Comparison of ENCODE assay signal across 8 cellular contexts in the genomic region with DNA sequence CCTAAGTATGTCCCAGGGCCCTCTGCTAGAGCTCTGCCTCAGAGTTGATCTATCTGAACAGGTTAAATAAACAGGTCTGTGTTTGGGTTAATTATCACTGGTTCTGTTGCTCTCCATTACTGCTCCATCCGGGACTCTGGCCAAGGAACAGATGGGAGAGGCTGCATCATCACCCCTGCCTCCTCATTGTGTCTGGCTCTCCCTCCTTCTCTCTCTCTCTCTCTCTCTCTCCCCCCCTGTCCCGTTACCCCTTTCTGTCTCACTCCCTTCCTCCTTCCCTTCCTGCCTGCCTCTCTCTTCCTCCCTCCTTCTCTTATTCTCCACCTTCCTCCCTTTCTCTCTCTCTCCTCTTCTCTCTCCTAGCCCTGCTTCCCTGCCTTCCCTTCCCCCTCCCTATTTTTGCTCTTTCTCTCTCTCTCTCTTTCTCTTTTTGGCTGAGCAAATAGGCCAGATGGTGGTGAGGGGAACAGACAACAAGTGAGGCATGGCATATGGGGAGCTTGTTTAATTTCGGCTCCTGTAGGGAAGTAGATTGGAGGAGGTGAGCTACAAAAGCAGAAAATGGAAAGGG.
DNase-seq lines count a peak whose midpoint lies in the region; ATAC-seq and TF ChIP-seq lines count a peak whose summit lies in the region.

No MANE protein-coding gene starts in this region.

- peaks cover 14 to 28% (median 23%) of the 10 kb centered on the region in 3 donors for H3K36me3 Mint-ChIP-seq in immature natural killer cell

- H3K27me3 ChIP-seq in fibroblast of lung (ENCODE audit: control insufficient read depth, insufficient read depth, low read length) (no peaks in the 10 kb centered on the region), psoas muscle (ENCODE audit: insufficient read depth in 3 of 3, low read length in 2 of 3) (no peaks in the 10 kb centered on the region)

- H2AFZ ChIP-seq in fibroblast of lung (ENCODE audit: low read length) = peak overlapping the region; percentile 42

- H3K9me3 ChIP-seq in fibroblast of lung (ENCODE audit: control insufficient read depth, insufficient read depth, low read depth, low read length) (no peaks in the 10 kb centered on the region), psoas muscle (no peaks in the 10 kb centered on the region)

- peak overlapping the region in 1 of 6 donors; percentile 37 for H3K27ac Mint-ChIP-seq in immature natural killer cell

- ATAC-seq in psoas muscle (peak in 3 of 4 donors; percentile 16 to 57 (median 41)), GM21381 (IDR thresholded peaks at IDR 0.05; ENCODE audit: unreplicated experiment) (no peak), HG02642 (IDR thresholded peaks at IDR 0.05; ENCODE audit: poor library complexity, unreplicated experiment) (no peak), GM21515 (IDR thresholded peaks at IDR 0.05; ENCODE audit: unreplicated experiment) (no peak)

- H3K9me3 Mint-ChIP-seq in immature natural killer cell = no peaks in the 10 kb centered on the region

- H3K79me2 ChIP-seq in fibroblast of lung (ENCODE audit: control insufficient read depth, insufficient read depth, low read length) = no peaks in the 10 kb centered on the region

- H3K27me3 Mint-ChIP-seq in immature natural killer cell (ENCODE audit: low read depth in 3 of 3) = peaks cover 0 to 5% (median 2%) of the 10 kb centered on the region in 3 donors

- H3K4me1 ChIP-seq in fibroblast of lung (ENCODE audit: control insufficient read depth, extremely low read depth, insufficient read depth, low read length) = peaks cover 3% of the 10 kb centered on the region
- H3K4me1 ChIP-seq in psoas muscle = peaks cover 44% of the 10 kb centered on the region

- H3K4me1 Mint-ChIP-seq in immature natural killer cell = peaks cover 0 to 14% of the 10 kb centered on the region in 2 donors

- peak overlapping the region; percentile 70 for H3K4me2 ChIP-seq in fibroblast of lung (ENCODE audit: extremely low read depth, insufficient read depth, low read length)

- H3K9ac ChIP-seq in fibroblast of lung (ENCODE audit: insufficient read depth, low read length) = no peak overlapping the region

- intact Hi-C loops in psoas muscle (cut with DNase I) = loop anchor here in 1 of 2 donors (5.0 kb wide), 1 partner anchor 61 kb away; a partner anchor contains a TSS

- H3K4me3 ChIP-seq in fibroblast of lung (replicated peaks in 1 of 4; ENCODE audit: control extremely low read depth in 1 of 4, insufficient read depth in 1 of 4, low read depth in 3 of 4, low read length in 4 of 4) (no peak overlapping the region), psoas muscle (no peak overlapping the region)

- H3K27ac ChIP-seq in fibroblast of lung (ENCODE audit: insufficient read depth, low read length) (peak overlapping the region; percentile 26), psoas muscle (peak overlapping the region; percentile 33)

- WGBS in psoas muscle, 3 donors = 11 to 37% (median 22%) methylated on average over 3 of the region's 3 CpGs

- DNase-seq in DMS53 treated with DMSO at 0.1 percent for 48 hours (lab: John Stamatoyannopoulos, UW; ENCODE audit: unreplicated experiment) (peak; percentile 6), NCI-H524 treated with DMSO at 0.1 percent for 48 hours (lab: John Stamatoyannopoulos, UW) (peak; percentile 92), fibroblast of lung (ENCODE audit: low read depth in 2 of 2) (peak; percentile 80 to 83), psoas muscle (peak; percentile 54 to 66), immature natural killer cell (no peak)

- TF ChIP-seq CTCF in fibroblast of lung (conservative IDR thresholded peaks at IDR 0.05 in 1 of 2, IDR thresholded peaks at IDR 0.05 in 1 of 2; ENCODE audit: low read depth in 1 of 2, low read length in 2 of 2) = no peak
- no peak for TF ChIP-seq CTCF in psoas muscle (IDR thresholded peaks at IDR 0.05)

- no peak overlapping the region for H3K4me3 Mint-ChIP-seq in immature natural killer cell

- no peaks in the 10 kb centered on the region for H3K36me3 ChIP-seq in fibroblast of lung (ENCODE audit: control insufficient read depth, insufficient read depth, low read length)
- H3K36me3 ChIP-seq in psoas muscle (ENCODE audit: insufficient read depth in 1 of 2, low read depth in 1 of 2) = no peaks in the 10 kb centered on the region

- H4K20me1 ChIP-seq in fibroblast of lung (ENCODE audit: control insufficient read depth, extremely low read depth, insufficient read depth, low read length) = no peaks in the 10 kb centered on the region

Comparison
In these comparisons a context has a peak if more than half of its experiments do, and no peak if none do; other contexts are left out.
1. DNase-seq: peak in DMS53 treated with DMSO at 0.1 percent for 48 hours (single experiment), NCI-H524 treated with DMSO at 0.1 percent for 48 hours (single experiment), fibroblast of lung (2 of 2) and psoas muscle (2 of 2); none in immature natural killer cell (0 of 3).
2. ATAC-seq: peak in psoas muscle (3 of 4); none in GM21381 (single experiment), HG02642 (single experiment) and GM21515 (single experiment).